ENCODE assay signal across 17 cellular contexts in genomic region chr3:185084883-185085282, GRCh38.
DNase-seq lines count a peak whose midpoint lies in the region; ATAC-seq and TF ChIP-seq lines count a peak whose summit lies in the region.
"Had no signal": no experiment of that assay in that cellular context is flagged by ENCODE, and none has a peak within 500 bp of the region (broad histone marks: within the 10 kb centered on the region; RNA-seq: fewer than 3 reads in every experiment).

No MANE protein-coding gene starts in this region.

- H3K4me3 ChIP-seq in ovary, result no peak overlapping the region

- peaks cover 1% of the 10 kb centered on the region for H3K4me1 ChIP-seq in ovary (ENCODE audit: insufficient read depth)

- DNase-seq in LHCN-M2 (ENCODE audit: low read depth), result peak; percentile 7
- DNase-seq in cerebellum (ENCODE audit: low spot score), result peak; percentile 44
- peak; percentile 29 for DNase-seq in kidney tubule cell (ENCODE audit: low spot score)
- no peak for DNase-seq in ovary
- no peak for DNase-seq in activated gamma-delta T cell treated with Interleukin-2 at 50 U/mL for 16 hours
- DNase-seq: activated CD4-positive, alpha-beta T cell treated with anti-CD3 and anti-CD28 coated beads for 4 hours; activated T-cell treated with anti-CD3 and anti-CD28 coated beads, Interleukin-2, amount 50 U/mL, for 4 hours; glutamatergic neuron; left colon; NCI-H1092 treated with DMSO at 0.1 percent for 48 hours; OCI-M1; stimulated activated naive CD4-positive, alpha-beta T cell treated with Interleukin-2 at 50 U/mL for 16 hours; T-cell had no signal

- ATAC-seq in GM21825 (IDR thresholded peaks at IDR 0.05; ENCODE audit: unreplicated experiment) (no peak), HG03439 (IDR thresholded peaks at IDR 0.05; ENCODE audit: unreplicated experiment) (no peak)
- ATAC-seq: activated T-cell treated with anti-CD3 and anti-CD28 coated beads, Interleukin-2, amount 50 U/mL, for 4 hours; left colon; sciatic nerve; T-cell had no signal

- 57 to 69% (median 69%) methylated on average over 5 of the region's 5 CpGs for WGBS in ovary, 3 donors

- H3K36me3 ChIP-seq in ovary, result no peaks in the 10 kb centered on the region

- intact Hi-C loops in ovary (cut with DNase I), result loop anchor here in 1 of 4 donors (10.0 kb wide), 1 partner anchor 70 kb away; the partner anchor contains the start of gene C3orf70

- TF ChIP-seq EP300 in ovary (IDR thresholded peaks at IDR 0.05), result no peak

- no peak for TF ChIP-seq POLR2A in ovary (IDR thresholded peaks at IDR 0.05)

- H3K27ac ChIP-seq in C4-2B (no peak overlapping the region), ovary (no peak overlapping the region)

- no peaks in the 10 kb centered on the region for H3K9me3 ChIP-seq in ovary

- TF ChIP-seq CTCF in C4-2B (conservative IDR thresholded peaks at IDR 0.05), result peak; percentile 10; the same call in 1 of the 2 replicates
- no peak for TF ChIP-seq CTCF in ovary (IDR thresholded peaks at IDR 0.05)

- H3K27me3 ChIP-seq in ovary, result no peaks in the 10 kb centered on the region

Comparison
In these comparisons a context has a peak if more than half of its experiments do, and no peak if none do; other contexts are left out.
1. DNase-seq: peak in LHCN-M2 (single experiment), cerebellum (single experiment) and kidney tubule cell (single experiment); none in ovary (0 of 5) and activated gamma-delta T cell treated with Interleukin-2 at 50 U/mL for 16 hours (single experiment).